ENCODE assay signal across 8 cellular contexts in genomic region chr3:18237251-18238005, GRCh38.
A peak's percentile ranks its signal among the peaks of the same experiment; 100 is the strongest.
DNase-seq lines count a peak whose midpoint lies in the region; ATAC-seq and TF ChIP-seq lines count a peak whose summit lies in the region.

No MANE protein-coding gene starts in this region.

- H3K9me3 ChIP-seq in CD4-positive, alpha-beta memory T cell (ENCODE audit: control insufficient read depth in 1 of 2, low read length in 2 of 2) = no peaks in the 10 kb centered on the region

- H3K4me1 Mint-ChIP-seq in CD4-positive, alpha-beta memory T cell = no peaks in the 10 kb centered on the region

- no peak overlapping the region for H3K27ac Mint-ChIP-seq in CD4-positive, alpha-beta memory T cell

- H3K9me3 Mint-ChIP-seq in CD4-positive, alpha-beta memory T cell = peaks cover 0 to 2% (median 0%) of the 10 kb centered on the region in 8 donors

- no peak for TF ChIP-seq CTCF in lower leg skin (IDR thresholded peaks at IDR 0.05)

- no peaks in the 10 kb centered on the region for H3K36me3 Mint-ChIP-seq in CD4-positive, alpha-beta memory T cell

- ATAC-seq in HG03103 (IDR thresholded peaks at IDR 0.05; ENCODE audit: low read depth, unreplicated experiment) = peak; percentile 81

- no peak overlapping the region for H3K27ac ChIP-seq in CD4-positive, alpha-beta memory T cell (ENCODE audit: low read depth, low read length)

- intact Hi-C loops in lower leg skin (cut with DNase I; ENCODE audit: low total_unique reads) = no loop called here
- intact Hi-C loops in CD4-positive, alpha-beta memory T cell (cut with micrococcal nuclease) = no loop called here

- peaks cover 18 to 24% of the 10 kb centered on the region in 2 donors for H3K27me3 Mint-ChIP-seq in CD4-positive, alpha-beta memory T cell

- no peak for TF ChIP-seq POLR2A in lower leg skin (IDR thresholded peaks at IDR 0.05)

- H3K27me3 ChIP-seq in CD4-positive, alpha-beta memory T cell (ENCODE audit: insufficient read depth, low read length) = no peaks in the 10 kb centered on the region

- POLR2A ChIA-PET in CD4-positive, alpha-beta memory T cell (lab: Charles Lee; ENCODE audit: partially characterized antibody) = no interaction called here

- DNase-seq in stimulated activated CD4-positive, alpha-beta T cell treated with anti-CD3 and anti-CD28 coated beads, Interleukin-15, amount 100 ng/mL, for 24 hours = peak; percentile 4
- DNase-seq in stimulated activated CD4-positive, alpha-beta T cell treated with anti-CD3 and anti-CD28 coated beads, Interleukin-4, amount 100 ng/mL, for 24 hours = no peak
- peak; percentile 16 for DNase-seq in SK-N-DZ (ENCODE audit: low spot score)
- DNase-seq in lower leg skin (ENCODE audit: low spot score in 2 of 2) = no peak
- DNase-seq in CD4-positive, alpha-beta memory T cell = no peak
- DNase-seq in stimulated activated naive CD4-positive, alpha-beta T cell treated with Interleukin-2 at 50 U/mL for 16 hours (lab: John Stamatoyannopoulos, UW) = no peak
- DNase-seq in foreskin melanocyte = no peak

- no peaks in the 10 kb centered on the region for H3K4me1 ChIP-seq in CD4-positive, alpha-beta memory T cell (ENCODE audit: insufficient read depth, low read length)

- no peak overlapping the region for H3K4me3 Mint-ChIP-seq in CD4-positive, alpha-beta memory T cell

- H3K4me3 ChIP-seq in lower leg skin (ENCODE audit: low read depth, poor library complexity, severe bottlenecking) = no peak overlapping the region
- no peak overlapping the region for H3K4me3 ChIP-seq in CD4-positive, alpha-beta memory T cell (ENCODE audit: low read length in 2 of 2)

- CTCF ChIA-PET in CD4-positive, alpha-beta memory T cell (lab: Charles Lee; ENCODE audit: partially characterized antibody) = no interaction called here

- H3K36me3 ChIP-seq in CD4-positive, alpha-beta memory T cell (ENCODE audit: insufficient read depth, low read length) = no peaks in the 10 kb centered on the region

- 43 to 52% methylated on average over 5 of the region's 5 CpGs for WGBS in lower leg skin, 2 donors

Comparison
In these comparisons a context has a peak if more than half of its experiments do, and no peak if none do; other contexts are left out.
1. DNase-seq: peak in stimulated activated CD4-positive, alpha-beta T cell treated with anti-CD3 and anti-CD28 coated beads, Interleukin-15, amount 100 ng/mL, for 24 hours (single experiment) and SK-N-DZ (single experiment); none in stimulated activated CD4-positive, alpha-beta T cell treated with anti-CD3 and anti-CD28 coated beads, Interleukin-4, amount 100 ng/mL, for 24 hours (single experiment), lower leg skin (0 of 2), CD4-positive, alpha-beta memory T cell (0 of 5), stimulated activated naive CD4-positive, alpha-beta T cell treated with Interleukin-2 at 50 U/mL for 16 hours (single experiment) and foreskin melanocyte (single experiment).